ENCODE assay signal across 8 cellular contexts in genomic region chr9:127805620-127806019, GRCh38. TPM values are rescaled to one million over a fixed set of nuclear protein-coding genes. Genes with fewer than 3 reads are reported as not detected.
A peak's percentile ranks its signal among the peaks of the same experiment; 100 is the strongest.
DNase-seq lines count a peak whose midpoint lies in the region; ATAC-seq and TF ChIP-seq lines count a peak whose summit lies in the region.

No MANE protein-coding gene starts in this region.

- H3K36me3 Mint-ChIP-seq in MCF 10A (ENCODE audit: insufficient read depth, unreplicated experiment): peaks cover 63% of the 10 kb centered on the region
- H3K36me3 Mint-ChIP-seq in stimulated activated effector memory CD8-positive, alpha-beta T cell treated with anti-CD3 and anti-CD28 coated beads, Interleukin-12 subunit alpha, Interleukin-12 subunit beta, amount 100 ng/mL, for 72 hours: peaks cover 78% of the 10 kb centered on the region

- H3K9me2 ChIP-seq in OCI-LY1 (ENCODE audit: low read depth, low read length) (no peaks in the 10 kb centered on the region), Karpas-422 (replicated peaks; ENCODE audit: insufficient read depth, low read length) (no peaks in the 10 kb centered on the region)

- H3K9me3 ChIP-seq in breast epithelium (no peaks in the 10 kb centered on the region), OCI-LY1 (ENCODE audit: low read length) (no peaks in the 10 kb centered on the region), colonic mucosa (no peaks in the 10 kb centered on the region), stomach (no peaks in the 10 kb centered on the region), Karpas-422 (ENCODE audit: low read length) (no peaks in the 10 kb centered on the region)

- intact Hi-C loops in MCF 10A (cut with micrococcal nuclease) (no loop called here), breast epithelium (cut with DNase I; ENCODE audit: low total_unique reads) (no loop called here), colonic mucosa (cut with DNase I) (loop anchor here (10.0 kb wide), 1 partner anchor 69 kb away; the partner anchor contains the start of gene AK1), stomach (cut with DNase I; ENCODE audit: low total_unique reads) (loop anchor here (10.0 kb wide), 1 partner anchor 59 kb away; no protein-coding TSS in a partner anchor)

- no peak for ATAC-seq in stimulated activated effector memory CD8-positive, alpha-beta T cell treated with anti-CD3 and anti-CD28 coated beads, Interleukin-12 subunit alpha, Interleukin-12 subunit beta, amount 100 ng/mL, for 72 hours

- 68 to 86% (median 76%) methylated on average over 8 of the region's 8 CpGs for WGBS in stomach, 5 donors

- peak; percentile 36 for DNase-seq in MCF 10A (ENCODE audit: unreplicated experiment)
- DNase-seq in breast epithelium (ENCODE audit: low spot score in 2 of 2): no peak
- peak; percentile 49 for DNase-seq in colonic mucosa
- DNase-seq in stimulated activated effector memory CD8-positive, alpha-beta T cell treated with anti-CD3 and anti-CD28 coated beads, Interleukin-12 subunit alpha, Interleukin-12 subunit beta, amount 100 ng/mL, for 72 hours (ENCODE audit: low spot score in 2 of 2): no peak
- no peak for DNase-seq in foreskin melanocyte
- no peak for DNase-seq in stomach
- no peak for DNase-seq in Karpas-422

- no peaks in the 10 kb centered on the region for H3K27me3 Mint-ChIP-seq in MCF 10A (ENCODE audit: insufficient read depth, unreplicated experiment)

- H3K4me1 Mint-ChIP-seq in MCF 10A (ENCODE audit: insufficient read depth, unreplicated experiment): peaks cover 18% of the 10 kb centered on the region
- peaks cover 39% of the 10 kb centered on the region for H3K4me1 Mint-ChIP-seq in stimulated activated effector memory CD8-positive, alpha-beta T cell treated with anti-CD3 and anti-CD28 coated beads, Interleukin-12 subunit alpha, Interleukin-12 subunit beta, amount 100 ng/mL, for 72 hours

- H4K20me1 ChIP-seq in OCI-LY1 (ENCODE audit: insufficient read depth, low read length): no peaks in the 10 kb centered on the region
- peaks cover 6% of the 10 kb centered on the region; the same call in 1 of the 2 replicates for H4K20me1 ChIP-seq in Karpas-422 (ENCODE audit: insufficient read depth, low read depth, low read length)

- H3K27ac ChIP-seq in breast epithelium (no peak overlapping the region), OCI-LY1 (ENCODE audit: low read depth, low read length, poor library complexity, severe bottlenecking) (no peak overlapping the region), colonic mucosa (no peak overlapping the region), stomach (no peak overlapping the region), Karpas-422 (ENCODE audit: low read length) (no peak overlapping the region)

- H3K79me2 ChIP-seq in OCI-LY1 (ENCODE audit: insufficient read depth, low read length): peaks cover 8% of the 10 kb centered on the region; the same call in 1 of the 2 replicates
- H3K79me2 ChIP-seq in Karpas-422 (ENCODE audit: low read length): peaks cover 30% of the 10 kb centered on the region

- H3K4me2 ChIP-seq in OCI-LY1 (ENCODE audit: low read length) (no peak overlapping the region), Karpas-422 (ENCODE audit: low read depth, low read length, poor library complexity, severe bottlenecking) (no peak overlapping the region)

- TF ChIP-seq POLR2A in breast epithelium (IDR thresholded peaks at IDR 0.05) (no peak), stomach (IDR thresholded peaks at IDR 0.05) (no peak)

- no peak for TF ChIP-seq EP300 in stomach (IDR thresholded peaks at IDR 0.05)

- no peak overlapping the region for H3K27ac Mint-ChIP-seq in MCF 10A (ENCODE audit: low read depth, unreplicated experiment)
- peak overlapping the region; percentile 56 for H3K27ac Mint-ChIP-seq in stimulated activated effector memory CD8-positive, alpha-beta T cell treated with anti-CD3 and anti-CD28 coated beads, Interleukin-12 subunit alpha, Interleukin-12 subunit beta, amount 100 ng/mL, for 72 hours

- no peak overlapping the region for H3K9ac ChIP-seq in OCI-LY1 (ENCODE audit: low read length)
- no peak overlapping the region for H3K9ac ChIP-seq in colonic mucosa (ENCODE audit: low read depth in 2 of 2, low read length in 2 of 2)
- H3K9ac ChIP-seq in Karpas-422 (ENCODE audit: low read length): no peak overlapping the region

- CTCF ChIA-PET in MCF 10A (lab: Yijun Ruan, JAX): interaction anchor here (0.6 to 1.3 kb wide), 2 partner anchors 64 to 116 kb away, joined by 4 read pairs; no protein-coding TSS in a partner anchor

- TF ChIP-seq CTCF in MCF 10A (IDR thresholded peaks at IDR 0.05; ENCODE audit: unreplicated experiment) (no peak), breast epithelium (IDR thresholded peaks at IDR 0.05) (no peak), OCI-LY1 (IDR thresholded peaks at IDR 0.05; ENCODE audit: low read length) (peak; percentile 62), colonic mucosa (IDR thresholded peaks at IDR 0.05) (peak; percentile 31), stomach (IDR thresholded peaks at IDR 0.05) (no peak)

- no peaks in the 10 kb centered on the region for H3K9me3 Mint-ChIP-seq in MCF 10A (ENCODE audit: unreplicated experiment)
- no peaks in the 10 kb centered on the region for H3K9me3 Mint-ChIP-seq in stimulated activated effector memory CD8-positive, alpha-beta T cell treated with anti-CD3 and anti-CD28 coated beads, Interleukin-12 subunit alpha, Interleukin-12 subunit beta, amount 100 ng/mL, for 72 hours

- no peaks in the 10 kb centered on the region for H3F3A ChIP-seq in OCI-LY1 (ENCODE audit: insufficient read depth, low read length)

- no peaks in the 10 kb centered on the region for H3K27me3 ChIP-seq in breast epithelium
- no peaks in the 10 kb centered on the region for H3K27me3 ChIP-seq in OCI-LY1 (ENCODE audit: insufficient read depth, low read length)
- no peaks in the 10 kb centered on the region for H3K27me3 ChIP-seq in colonic mucosa
- no peaks in the 10 kb centered on the region for H3K27me3 ChIP-seq in stomach
- no peaks in the 10 kb centered on the region for H3K27me3 ChIP-seq in Karpas-422 (ENCODE audit: low read length)

- POLR2A ChIA-PET in MCF 10A (lab: Yijun Ruan, JAX): interaction anchor here (0.6 kb wide), 1 partner anchor 112 kb away, joined by 3 read pairs; no protein-coding TSS in a partner anchor

- H3K4me3 ChIP-seq in breast epithelium: no peak overlapping the region
- no peak overlapping the region for H3K4me3 ChIP-seq in OCI-LY1 (ENCODE audit: low read depth, low read length, poor library complexity, severe bottlenecking)
- no peak overlapping the region for H3K4me3 ChIP-seq in colonic mucosa
- H3K4me3 ChIP-seq in stomach: no peak overlapping the region
- no peak overlapping the region for H3K4me3 ChIP-seq in Karpas-422 (ENCODE audit: low read length)

- H3K36me3 ChIP-seq in breast epithelium (peaks cover 4% of the 10 kb centered on the region), OCI-LY1 (ENCODE audit: insufficient read depth, low read length) (peaks cover 48% of the 10 kb centered on the region), colonic mucosa (no peaks in the 10 kb centered on the region), stomach (peaks cover 35 to 58% (median 51%) of the 10 kb centered on the region in 4 donors), Karpas-422 (ENCODE audit: insufficient read depth, low read length) (peaks cover 24% of the 10 kb centered on the region)

- BruUV-seq in MCF 10A (replicated peaks; lab: Mats Ljungman, UMichigan): no TSS peak

- H3K4me3 Mint-ChIP-seq in MCF 10A (ENCODE audit: unreplicated experiment): no peak overlapping the region
- H3K4me3 Mint-ChIP-seq in stimulated activated effector memory CD8-positive, alpha-beta T cell treated with anti-CD3 and anti-CD28 coated beads, Interleukin-12 subunit alpha, Interleukin-12 subunit beta, amount 100 ng/mL, for 72 hours: no peak overlapping the region

- H3K4me1 ChIP-seq in breast epithelium: peaks cover 9 to 10% of the 10 kb centered on the region in 2 donors
- peaks cover 20% of the 10 kb centered on the region for H3K4me1 ChIP-seq in OCI-LY1 (ENCODE audit: insufficient read depth, low read length, severe bottlenecking)
- H3K4me1 ChIP-seq in colonic mucosa: peaks cover 10% of the 10 kb centered on the region
- H3K4me1 ChIP-seq in stomach: peaks cover 34 to 66% (median 46%) of the 10 kb centered on the region in 4 donors
- peaks cover 19% of the 10 kb centered on the region for H3K4me1 ChIP-seq in Karpas-422 (ENCODE audit: low read length)

- H2AFZ ChIP-seq in OCI-LY1 (ENCODE audit: low read length) (no peak overlapping the region), Karpas-422 (ENCODE audit: low read length) (no peak overlapping the region)

RNA-seq across cellular contexts. Expression of gene FPGS, which starts 2.9 kb away (rescaled TPM):
- total RNA-seq in MCF 10A (2022) (130 and 131 TPM in 2 replicates), breast epithelium (100 to 1,000 TPM in 1 of 3 donors, 10 to 100 TPM in 2; 56.3 to 108 (median 78.6) TPM), colonic mucosa (10 to 100 TPM; 31.6 to 55.1 TPM), stomach (100 to 1,000 TPM in 2 of 5 donors, 10 to 100 TPM in 3; 67.0 to 235 (median 97.1) TPM)
- polyA plus RNA-seq in stomach: 10 to 100 TPM; 29.1 to 42.7 (median 30.2) TPM
- total RNA-seq in Karpas-422 (2014; rRNA removed; shearing (Covaris generic); ENCODE audit: low replicate concordance): 41.9 and 102 TPM in 2 replicates

RNA-seq across cellular contexts. Expression of gene CDK9, which starts 19.8 kb away (rescaled TPM):
- total RNA-seq in MCF 10A (2022) (62.1 and 84.0 TPM in 2 replicates), breast epithelium (10 to 100 TPM; 60.0 to 70.4 (median 63.9) TPM), colonic mucosa (10 to 100 TPM; 64.0 to 77.7 TPM), stomach (100 to 1,000 TPM in 1 of 5 donors, 10 to 100 TPM in 4; 42.8 to 114 (median 92.7) TPM)
- 10 to 100 TPM; 25.3 to 34.7 (median 34.4) TPM for polyA plus RNA-seq in stomach
- 23.9 and 30.7 TPM in 2 replicates for total RNA-seq in Karpas-422 (2014; rRNA removed; shearing (Covaris generic); ENCODE audit: low replicate concordance)

RNA-seq across cellular contexts. Expression of gene SH2D3C, which starts 27.2 kb away (rescaled TPM):
- total RNA-seq in MCF 10A (2022) (not detected in 2 replicates), breast epithelium (10 to 100 TPM in 1 of 3 donors, 1 to 10 TPM in 2; 6.0 to 15.4 (median 6.9) TPM), colonic mucosa (1 to 10 TPM; 3.5 TPM), stomach (10 to 100 TPM in 1 of 5 donors, 1 to 10 TPM in 2, not detected in 2; 1.8 to 38.1 (median 5.1) TPM)
- 1 to 10 TPM; 3.5 to 4.7 (median 4.3) TPM for polyA plus RNA-seq in stomach
- 0.61 TPM in 1 of 2 replicates, not detected in the other for total RNA-seq in Karpas-422 (2014; rRNA removed; shearing (Covaris generic); ENCODE audit: low replicate concordance)

RNA-seq across cellular contexts. Expression of gene ENG, which starts 48.8 kb away (rescaled TPM):
- 19.2 and 22.1 TPM in 2 replicates for total RNA-seq in MCF 10A (2022)
- total RNA-seq in breast epithelium: 10 to 100 TPM; 21.5 to 50.8 (median 30.9) TPM
- 10 to 100 TPM; 15.4 to 34.5 TPM for total RNA-seq in colonic mucosa
- total RNA-seq in stomach: 10 to 100 TPM in 4 of 5 donors, 1 to 10 TPM in 1; 4.0 to 58.5 (median 44.3) TPM
- polyA plus RNA-seq in stomach: 10 to 100 TPM; 16.0 to 28.8 (median 21.5) TPM
- total RNA-seq in Karpas-422 (2014; rRNA removed; shearing (Covaris generic); ENCODE audit: low replicate concordance): not detected in 2 replicates

Comparison
In these comparisons a context has a peak if more than half of its experiments do, and no peak if none do; other contexts are left out.
1. DNase-seq: peak in MCF 10A (single experiment) and colonic mucosa (single experiment); none in breast epithelium (0 of 2), stimulated activated effector memory CD8-positive, alpha-beta T cell treated with anti-CD3 and anti-CD28 coated beads, Interleukin-12 subunit alpha, Interleukin-12 subunit beta, amount 100 ng/mL, for 72 hours (0 of 2), foreskin melanocyte (single experiment), stomach (single experiment) and Karpas-422 (single experiment).
2. CTCF ChIP-seq: peak in OCI-LY1 (single experiment) and colonic mucosa (single experiment); none in MCF 10A (single experiment), breast epithelium (0 of 3) and stomach (0 of 7).
3. intact Hi-C loops: an anchor here in colonic mucosa (10.0 kb wide) and stomach (10.0 kb wide); none called in MCF 10A and breast epithelium.